In the genomic region with DNA sequence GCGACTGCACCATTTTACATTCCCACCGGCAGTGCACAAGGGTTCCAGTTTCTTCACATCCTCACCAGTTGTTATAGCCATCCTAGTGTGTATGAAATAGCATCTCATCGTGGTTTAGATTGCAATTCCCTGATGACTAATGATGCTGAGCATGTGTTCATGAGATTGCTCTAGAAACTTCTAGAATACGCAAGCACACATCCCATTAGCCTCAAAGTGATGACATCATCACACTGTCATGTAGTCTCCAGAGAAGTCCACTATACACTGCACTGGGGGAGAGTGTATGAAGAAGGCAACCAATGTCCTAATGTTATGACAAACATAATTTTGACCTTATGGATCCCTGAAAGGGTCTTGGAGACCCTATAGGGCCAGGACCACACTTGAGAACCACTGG, we compare ENCODE assay signal across 2 cellular contexts.
TF ChIP-seq lines count a peak whose summit lies in the region.

No MANE protein-coding gene starts in this region.

TF ChIP-seq in H1, 55 proteins besides CTCF, POLR2A, EP300 and RAD21:
- TF ChIP-seq RXRA (IDR thresholded peaks at IDR 0.05; ENCODE audit: insufficient read depth, low read depth, low read length) (no peak), KDM5A (IDR thresholded peaks at IDR 0.05; ENCODE audit: low read length) (no peak), EZH2 (IDR thresholded peaks at IDR 0.05; ENCODE audit: low read depth, low read length, severe bottlenecking) (no peak), FOSL1 (IDR thresholded peaks at IDR 0.05; ENCODE audit: insufficient read depth, low read depth, low read length) (no peak), CHD1 (IDR thresholded peaks at IDR 0.05; ENCODE audit: low read depth, low read length) (no peak), CBX5 (IDR thresholded peaks at IDR 0.05; ENCODE audit: low read depth, low read length) (no peak), HDAC6 (IDR thresholded peaks at IDR 0.05; ENCODE audit: low read depth, low read length) (no peak), CEBPB (IDR thresholded peaks at IDR 0.05; ENCODE audit: low read depth, low read length) (no peak), TBP (IDR thresholded peaks at IDR 0.05; ENCODE audit: low read depth, low read length) (no peak)

TF ChIP-seq in GM23338, 12 proteins besides CTCF, POLR2A, EP300 and RAD21:
- TF ChIP-seq ZNF331 (CRISPR knock-in tag; IDR thresholded peaks at IDR 0.05; ENCODE audit: low read depth) (no peak), POLR2AphosphoS5 (IDR thresholded peaks at IDR 0.05; ENCODE audit: low read depth) (no peak), EZH2phosphoT487 (IDR thresholded peaks at IDR 0.05; ENCODE audit: unreplicated experiment) (no peak), STAT1 (IDR thresholded peaks at IDR 0.05; ENCODE audit: unreplicated experiment) (no peak), JUNB (IDR thresholded peaks at IDR 0.05; ENCODE audit: unreplicated experiment) (no peak), NANOG (IDR thresholded peaks at IDR 0.05; ENCODE audit: borderline replicate concordance) (no peak), CREB1 (CRISPR knock-in tag; IDR thresholded peaks at IDR 0.05; ENCODE audit: low read depth) (no peak), ZNF114 (CRISPR knock-in tag; IDR thresholded peaks at IDR 0.05) (no peak), EZH2 (IDR thresholded peaks at IDR 0.05; ENCODE audit: low read depth, unreplicated experiment) (no peak)
- TF ChIP-seq, protein P1, sequence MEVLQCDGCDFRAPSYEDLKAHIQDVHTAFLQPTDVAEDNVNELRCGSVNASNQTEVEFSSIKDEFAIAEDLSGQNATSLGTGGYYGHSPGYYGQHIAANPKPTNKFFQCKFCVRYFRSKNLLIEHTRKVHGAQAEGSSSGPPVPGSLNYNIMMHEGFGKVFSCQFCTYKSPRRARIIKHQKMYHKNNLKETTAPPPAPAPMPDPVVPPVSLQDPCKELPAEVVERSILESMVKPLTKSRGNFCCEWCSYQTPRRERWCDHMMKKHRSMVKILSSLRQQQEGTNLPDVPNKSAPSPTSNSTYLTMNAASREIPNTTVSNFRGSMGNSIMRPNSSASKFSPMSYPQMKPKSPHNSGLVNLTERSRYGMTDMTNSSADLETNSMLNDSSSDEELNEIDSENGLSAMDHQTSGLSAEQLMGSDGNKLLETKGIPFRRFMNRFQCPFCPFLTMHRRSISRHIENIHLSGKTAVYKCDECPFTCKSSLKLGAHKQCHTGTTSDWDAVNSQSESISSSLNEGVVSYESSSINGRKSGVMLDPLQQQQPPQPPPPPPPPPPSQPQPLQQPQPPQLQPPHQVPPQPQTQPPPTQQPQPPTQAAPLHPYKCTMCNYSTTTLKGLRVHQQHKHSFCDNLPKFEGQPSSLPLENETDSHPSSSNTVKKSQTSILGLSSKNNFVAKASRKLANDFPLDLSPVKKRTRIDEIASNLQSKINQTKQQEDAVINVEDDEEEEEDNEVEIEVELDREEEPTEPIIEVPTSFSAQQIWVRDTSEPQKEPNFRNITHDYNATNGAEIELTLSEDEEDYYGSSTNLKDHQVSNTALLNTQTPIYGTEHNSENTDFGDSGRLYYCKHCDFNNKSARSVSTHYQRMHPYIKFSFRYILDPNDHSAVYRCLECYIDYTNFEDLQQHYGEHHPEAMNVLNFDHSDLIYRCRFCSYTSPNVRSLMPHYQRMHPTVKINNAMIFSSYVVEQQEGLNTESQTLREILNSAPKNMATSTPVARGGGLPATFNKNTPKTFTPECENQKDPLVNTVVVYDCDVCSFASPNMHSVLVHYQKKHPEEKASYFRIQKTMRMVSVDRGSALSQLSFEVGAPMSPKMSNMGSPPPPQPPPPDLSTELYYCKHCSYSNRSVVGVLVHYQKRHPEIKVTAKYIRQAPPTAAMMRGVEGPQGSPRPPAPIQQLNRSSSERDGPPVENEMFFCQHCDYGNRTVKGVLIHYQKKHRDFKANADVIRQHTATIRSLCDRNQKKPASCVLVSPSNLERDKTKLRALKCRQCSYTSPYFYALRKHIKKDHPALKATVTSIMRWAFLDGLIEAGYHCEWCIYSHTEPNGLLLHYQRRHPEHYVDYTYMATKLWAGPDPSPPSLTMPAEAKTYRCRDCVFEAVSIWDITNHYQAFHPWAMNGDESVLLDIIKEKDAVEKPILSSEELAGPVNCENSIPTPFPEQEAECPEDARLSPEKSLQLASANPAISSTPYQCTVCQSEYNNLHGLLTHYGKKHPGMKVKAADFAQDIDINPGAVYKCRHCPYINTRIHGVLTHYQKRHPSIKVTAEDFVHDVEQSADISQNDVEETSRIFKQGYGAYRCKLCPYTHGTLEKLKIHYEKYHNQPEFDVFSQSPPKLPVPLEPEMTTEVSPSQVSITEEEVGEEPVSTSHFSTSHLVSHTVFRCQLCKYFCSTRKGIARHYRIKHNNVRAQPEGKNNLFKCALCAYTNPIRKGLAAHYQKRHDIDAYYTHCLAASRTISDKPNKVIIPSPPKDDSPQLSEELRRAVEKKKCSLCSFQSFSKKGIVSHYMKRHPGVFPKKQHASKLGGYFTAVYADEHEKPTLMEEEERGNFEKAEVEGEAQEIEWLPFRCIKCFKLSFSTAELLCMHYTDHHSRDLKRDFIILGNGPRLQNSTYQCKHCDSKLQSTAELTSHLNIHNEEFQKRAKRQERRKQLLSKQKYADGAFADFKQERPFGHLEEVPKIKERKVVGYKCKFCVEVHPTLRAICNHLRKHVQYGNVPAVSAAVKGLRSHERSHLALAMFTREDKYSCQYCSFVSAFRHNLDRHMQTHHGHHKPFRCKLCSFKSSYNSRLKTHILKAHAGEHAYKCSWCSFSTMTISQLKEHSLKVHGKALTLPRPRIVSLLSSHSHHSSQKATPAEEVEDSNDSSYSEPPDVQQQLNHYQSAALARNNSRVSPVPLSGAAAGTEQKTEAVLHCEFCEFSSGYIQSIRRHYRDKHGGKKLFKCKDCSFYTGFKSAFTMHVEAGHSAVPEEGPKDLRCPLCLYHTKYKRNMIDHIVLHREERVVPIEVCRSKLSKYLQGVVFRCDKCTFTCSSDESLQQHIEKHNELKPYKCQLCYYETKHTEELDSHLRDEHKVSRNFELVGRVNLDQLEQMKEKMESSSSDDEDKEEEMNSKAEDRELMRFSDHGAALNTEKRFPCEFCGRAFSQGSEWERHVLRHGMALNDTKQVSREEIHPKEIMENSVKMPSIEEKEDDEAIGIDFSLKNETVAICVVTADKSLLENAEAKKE (CRISPR knock-in tag; IDR thresholded peaks at IDR 0.05) = no peak
- TF ChIP-seq, protein P2, sequence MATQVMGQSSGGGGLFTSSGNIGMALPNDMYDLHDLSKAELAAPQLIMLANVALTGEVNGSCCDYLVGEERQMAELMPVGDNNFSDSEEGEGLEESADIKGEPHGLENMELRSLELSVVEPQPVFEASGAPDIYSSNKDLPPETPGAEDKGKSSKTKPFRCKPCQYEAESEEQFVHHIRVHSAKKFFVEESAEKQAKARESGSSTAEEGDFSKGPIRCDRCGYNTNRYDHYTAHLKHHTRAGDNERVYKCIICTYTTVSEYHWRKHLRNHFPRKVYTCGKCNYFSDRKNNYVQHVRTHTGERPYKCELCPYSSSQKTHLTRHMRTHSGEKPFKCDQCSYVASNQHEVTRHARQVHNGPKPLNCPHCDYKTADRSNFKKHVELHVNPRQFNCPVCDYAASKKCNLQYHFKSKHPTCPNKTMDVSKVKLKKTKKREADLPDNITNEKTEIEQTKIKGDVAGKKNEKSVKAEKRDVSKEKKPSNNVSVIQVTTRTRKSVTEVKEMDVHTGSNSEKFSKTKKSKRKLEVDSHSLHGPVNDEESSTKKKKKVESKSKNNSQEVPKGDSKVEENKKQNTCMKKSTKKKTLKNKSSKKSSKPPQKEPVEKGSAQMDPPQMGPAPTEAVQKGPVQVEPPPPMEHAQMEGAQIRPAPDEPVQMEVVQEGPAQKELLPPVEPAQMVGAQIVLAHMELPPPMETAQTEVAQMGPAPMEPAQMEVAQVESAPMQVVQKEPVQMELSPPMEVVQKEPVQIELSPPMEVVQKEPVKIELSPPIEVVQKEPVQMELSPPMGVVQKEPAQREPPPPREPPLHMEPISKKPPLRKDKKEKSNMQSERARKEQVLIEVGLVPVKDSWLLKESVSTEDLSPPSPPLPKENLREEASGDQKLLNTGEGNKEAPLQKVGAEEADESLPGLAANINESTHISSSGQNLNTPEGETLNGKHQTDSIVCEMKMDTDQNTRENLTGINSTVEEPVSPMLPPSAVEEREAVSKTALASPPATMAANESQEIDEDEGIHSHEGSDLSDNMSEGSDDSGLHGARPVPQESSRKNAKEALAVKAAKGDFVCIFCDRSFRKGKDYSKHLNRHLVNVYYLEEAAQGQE (IDR thresholded peaks at IDR 0.05; ENCODE audit: unreplicated experiment) = no peak
- TF ChIP-seq, protein P3, sequence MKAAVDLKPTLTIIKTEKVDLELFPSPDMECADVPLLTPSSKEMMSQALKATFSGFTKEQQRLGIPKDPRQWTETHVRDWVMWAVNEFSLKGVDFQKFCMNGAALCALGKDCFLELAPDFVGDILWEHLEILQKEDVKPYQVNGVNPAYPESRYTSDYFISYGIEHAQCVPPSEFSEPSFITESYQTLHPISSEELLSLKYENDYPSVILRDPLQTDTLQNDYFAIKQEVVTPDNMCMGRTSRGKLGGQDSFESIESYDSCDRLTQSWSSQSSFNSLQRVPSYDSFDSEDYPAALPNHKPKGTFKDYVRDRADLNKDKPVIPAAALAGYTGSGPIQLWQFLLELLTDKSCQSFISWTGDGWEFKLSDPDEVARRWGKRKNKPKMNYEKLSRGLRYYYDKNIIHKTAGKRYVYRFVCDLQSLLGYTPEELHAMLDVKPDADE (IDR thresholded peaks at IDR 0.05) = no peak
